In genomic region chr20:36542516-36543186, GRCh38 we compare ENCODE assay signal across 1 cellular context.
TF ChIP-seq lines count a peak whose summit lies in the region.

No MANE protein-coding gene starts in this region.

TF ChIP-seq in GM23338, 12 proteins besides CTCF, POLR2A, EP300 and RAD21 (continued from another document):
- no peak for TF ChIP-seq ETS1 (IDR thresholded peaks at IDR 0.05)
